ENCODE assay signal across 1 cellular context in genomic region chr2:68237404-68237803, GRCh38.
TF ChIP-seq lines count a peak whose summit lies in the region.

No MANE protein-coding gene starts in this region.

TF ChIP-seq in GM23338, 12 proteins besides CTCF, POLR2A, EP300 and RAD21 (continued from another document):
- TF ChIP-seq, protein P1, sequence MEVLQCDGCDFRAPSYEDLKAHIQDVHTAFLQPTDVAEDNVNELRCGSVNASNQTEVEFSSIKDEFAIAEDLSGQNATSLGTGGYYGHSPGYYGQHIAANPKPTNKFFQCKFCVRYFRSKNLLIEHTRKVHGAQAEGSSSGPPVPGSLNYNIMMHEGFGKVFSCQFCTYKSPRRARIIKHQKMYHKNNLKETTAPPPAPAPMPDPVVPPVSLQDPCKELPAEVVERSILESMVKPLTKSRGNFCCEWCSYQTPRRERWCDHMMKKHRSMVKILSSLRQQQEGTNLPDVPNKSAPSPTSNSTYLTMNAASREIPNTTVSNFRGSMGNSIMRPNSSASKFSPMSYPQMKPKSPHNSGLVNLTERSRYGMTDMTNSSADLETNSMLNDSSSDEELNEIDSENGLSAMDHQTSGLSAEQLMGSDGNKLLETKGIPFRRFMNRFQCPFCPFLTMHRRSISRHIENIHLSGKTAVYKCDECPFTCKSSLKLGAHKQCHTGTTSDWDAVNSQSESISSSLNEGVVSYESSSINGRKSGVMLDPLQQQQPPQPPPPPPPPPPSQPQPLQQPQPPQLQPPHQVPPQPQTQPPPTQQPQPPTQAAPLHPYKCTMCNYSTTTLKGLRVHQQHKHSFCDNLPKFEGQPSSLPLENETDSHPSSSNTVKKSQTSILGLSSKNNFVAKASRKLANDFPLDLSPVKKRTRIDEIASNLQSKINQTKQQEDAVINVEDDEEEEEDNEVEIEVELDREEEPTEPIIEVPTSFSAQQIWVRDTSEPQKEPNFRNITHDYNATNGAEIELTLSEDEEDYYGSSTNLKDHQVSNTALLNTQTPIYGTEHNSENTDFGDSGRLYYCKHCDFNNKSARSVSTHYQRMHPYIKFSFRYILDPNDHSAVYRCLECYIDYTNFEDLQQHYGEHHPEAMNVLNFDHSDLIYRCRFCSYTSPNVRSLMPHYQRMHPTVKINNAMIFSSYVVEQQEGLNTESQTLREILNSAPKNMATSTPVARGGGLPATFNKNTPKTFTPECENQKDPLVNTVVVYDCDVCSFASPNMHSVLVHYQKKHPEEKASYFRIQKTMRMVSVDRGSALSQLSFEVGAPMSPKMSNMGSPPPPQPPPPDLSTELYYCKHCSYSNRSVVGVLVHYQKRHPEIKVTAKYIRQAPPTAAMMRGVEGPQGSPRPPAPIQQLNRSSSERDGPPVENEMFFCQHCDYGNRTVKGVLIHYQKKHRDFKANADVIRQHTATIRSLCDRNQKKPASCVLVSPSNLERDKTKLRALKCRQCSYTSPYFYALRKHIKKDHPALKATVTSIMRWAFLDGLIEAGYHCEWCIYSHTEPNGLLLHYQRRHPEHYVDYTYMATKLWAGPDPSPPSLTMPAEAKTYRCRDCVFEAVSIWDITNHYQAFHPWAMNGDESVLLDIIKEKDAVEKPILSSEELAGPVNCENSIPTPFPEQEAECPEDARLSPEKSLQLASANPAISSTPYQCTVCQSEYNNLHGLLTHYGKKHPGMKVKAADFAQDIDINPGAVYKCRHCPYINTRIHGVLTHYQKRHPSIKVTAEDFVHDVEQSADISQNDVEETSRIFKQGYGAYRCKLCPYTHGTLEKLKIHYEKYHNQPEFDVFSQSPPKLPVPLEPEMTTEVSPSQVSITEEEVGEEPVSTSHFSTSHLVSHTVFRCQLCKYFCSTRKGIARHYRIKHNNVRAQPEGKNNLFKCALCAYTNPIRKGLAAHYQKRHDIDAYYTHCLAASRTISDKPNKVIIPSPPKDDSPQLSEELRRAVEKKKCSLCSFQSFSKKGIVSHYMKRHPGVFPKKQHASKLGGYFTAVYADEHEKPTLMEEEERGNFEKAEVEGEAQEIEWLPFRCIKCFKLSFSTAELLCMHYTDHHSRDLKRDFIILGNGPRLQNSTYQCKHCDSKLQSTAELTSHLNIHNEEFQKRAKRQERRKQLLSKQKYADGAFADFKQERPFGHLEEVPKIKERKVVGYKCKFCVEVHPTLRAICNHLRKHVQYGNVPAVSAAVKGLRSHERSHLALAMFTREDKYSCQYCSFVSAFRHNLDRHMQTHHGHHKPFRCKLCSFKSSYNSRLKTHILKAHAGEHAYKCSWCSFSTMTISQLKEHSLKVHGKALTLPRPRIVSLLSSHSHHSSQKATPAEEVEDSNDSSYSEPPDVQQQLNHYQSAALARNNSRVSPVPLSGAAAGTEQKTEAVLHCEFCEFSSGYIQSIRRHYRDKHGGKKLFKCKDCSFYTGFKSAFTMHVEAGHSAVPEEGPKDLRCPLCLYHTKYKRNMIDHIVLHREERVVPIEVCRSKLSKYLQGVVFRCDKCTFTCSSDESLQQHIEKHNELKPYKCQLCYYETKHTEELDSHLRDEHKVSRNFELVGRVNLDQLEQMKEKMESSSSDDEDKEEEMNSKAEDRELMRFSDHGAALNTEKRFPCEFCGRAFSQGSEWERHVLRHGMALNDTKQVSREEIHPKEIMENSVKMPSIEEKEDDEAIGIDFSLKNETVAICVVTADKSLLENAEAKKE (CRISPR knock-in tag; IDR thresholded peaks at IDR 0.05): no peak
- TF ChIP-seq NANOG (IDR thresholded peaks at IDR 0.05; ENCODE audit: borderline replicate concordance) (no peak), EZH2 (IDR thresholded peaks at IDR 0.05; ENCODE audit: low read depth, unreplicated experiment) (no peak), STAT1 (IDR thresholded peaks at IDR 0.05; ENCODE audit: unreplicated experiment) (no peak), ZNF331 (CRISPR knock-in tag; IDR thresholded peaks at IDR 0.05; ENCODE audit: low read depth) (no peak), CREB1 (CRISPR knock-in tag; IDR thresholded peaks at IDR 0.05; ENCODE audit: low read depth) (no peak)
- TF ChIP-seq, protein P2, sequence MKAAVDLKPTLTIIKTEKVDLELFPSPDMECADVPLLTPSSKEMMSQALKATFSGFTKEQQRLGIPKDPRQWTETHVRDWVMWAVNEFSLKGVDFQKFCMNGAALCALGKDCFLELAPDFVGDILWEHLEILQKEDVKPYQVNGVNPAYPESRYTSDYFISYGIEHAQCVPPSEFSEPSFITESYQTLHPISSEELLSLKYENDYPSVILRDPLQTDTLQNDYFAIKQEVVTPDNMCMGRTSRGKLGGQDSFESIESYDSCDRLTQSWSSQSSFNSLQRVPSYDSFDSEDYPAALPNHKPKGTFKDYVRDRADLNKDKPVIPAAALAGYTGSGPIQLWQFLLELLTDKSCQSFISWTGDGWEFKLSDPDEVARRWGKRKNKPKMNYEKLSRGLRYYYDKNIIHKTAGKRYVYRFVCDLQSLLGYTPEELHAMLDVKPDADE (IDR thresholded peaks at IDR 0.05): no peak
TF ChIP-seq in GM23338: peak in this region for 0.
